In genomic region chr1:39410915-39411436, GRCh38 we compare ENCODE assay signal across 8 cellular contexts.
DNase-seq lines count a peak whose midpoint lies in the region; ATAC-seq and TF ChIP-seq lines count a peak whose summit lies in the region.

No MANE protein-coding gene starts in this region.

- peak; percentile 17 for DNase-seq in GM06990 (ENCODE audit: extremely low read depth, insufficient read length)
- DNase-seq in NCI-H1694 (lab: John Stamatoyannopoulos, UW) = peak; percentile 100
- peak; percentile 10 for DNase-seq in activated CD4-positive, CD25-positive, alpha-beta regulatory T cell treated with anti-CD3 and anti-CD28 coated beads, Interleukin-2, amount 50 U/mL, for 16 hours (ENCODE audit: low read depth, low spot score)
- DNase-seq in choroid plexus epithelial cell (ENCODE audit: low read depth) = peak; percentile 97
- peak; percentile 71 for DNase-seq in left lobe of liver (ENCODE audit: low spot score)
- DNase-seq in stimulated activated CD4-positive, alpha-beta T cell treated with anti-CD3 and anti-CD28 coated beads, Interleukin-2, amount 100 ng/mL, for 4 hours (ENCODE audit: low read depth) = peak; percentile 48
- no peak for DNase-seq in occipital lobe (lab: John Stamatoyannopoulos, UW)
- DNase-seq in NCI-H187 (lab: John Stamatoyannopoulos, UW) = no peak

- no peaks in the 10 kb centered on the region for H3K27me3 ChIP-seq in GM06990 (replicated peaks; ENCODE audit: control insufficient read depth, insufficient read depth, low read length)

- peak; percentile 15 for ATAC-seq in left lobe of liver

- H3K36me3 ChIP-seq in GM06990 (ENCODE audit: control insufficient read depth, insufficient read depth, low read length) = peaks cover 10% of the 10 kb centered on the region

- no peak overlapping the region for H3K4me3 ChIP-seq in GM06990 (replicated peaks; ENCODE audit: low read depth, low read length)
- H3K4me3 ChIP-seq in choroid plexus epithelial cell (ENCODE audit: low read depth, low read length) = peak overlapping the region; percentile 76

- TF ChIP-seq CTCF in GM06990 (IDR thresholded peaks at IDR 0.05; ENCODE audit: insufficient read depth, low read length, poor library complexity, severe bottlenecking) (peak; percentile 75), choroid plexus epithelial cell (conservative IDR thresholded peaks at IDR 0.05; ENCODE audit: low read depth, low read length) (peak; percentile 94)

Comparison
In these comparisons a context has a peak if more than half of its experiments do, and no peak if none do; other contexts are left out.
1. DNase-seq: peak in GM06990 (single experiment), NCI-H1694 (single experiment), activated CD4-positive, CD25-positive, alpha-beta regulatory T cell treated with anti-CD3 and anti-CD28 coated beads, Interleukin-2, amount 50 U/mL, for 16 hours (single experiment), choroid plexus epithelial cell (single experiment), left lobe of liver (single experiment) and stimulated activated CD4-positive, alpha-beta T cell treated with anti-CD3 and anti-CD28 coated beads, Interleukin-2, amount 100 ng/mL, for 4 hours (single experiment); none in occipital lobe (single experiment) and NCI-H187 (0 of 2).